In genomic region chr13:48411281-48412099, GRCh38 we compare ENCODE assay signal across 8 cellular contexts. TPM values are rescaled to one million over a fixed set of nuclear protein-coding genes. Genes with fewer than 3 reads are reported as not detected.
DNase-seq lines count a peak whose midpoint lies in the region; ATAC-seq and TF ChIP-seq lines count a peak whose summit lies in the region.

No MANE protein-coding gene starts in this region.

- H3K4me3 ChIP-seq in left lung (peak overlapping the region; percentile 35 to 54), tibial artery (peak overlapping the region; percentile 53 to 55)

- DNase-seq in activated CD4-positive, alpha-beta T cell treated with anti-CD3 and anti-CD28 coated beads for 4 hours = peak; percentile 16 to 46
- DNase-seq in activated CD4-positive, alpha-beta T cell treated with anti-CD3 and anti-CD28 coated beads, Interleukin-2, amount 50 U/mL, for 48 hours = no peak
- peak; percentile 27 for DNase-seq in MCF 10A (ENCODE audit: unreplicated experiment)
- no peak for DNase-seq in left lung
- no peak for DNase-seq in tibial artery
- DNase-seq in DMS 273 treated with DMSO at 0.1 percent for 48 hours (lab: John Stamatoyannopoulos, UW) = no peak

- POLR2A ChIA-PET in MCF 10A (lab: Yijun Ruan, JAX) = interaction anchor here (1.2 to 2.5 kb wide), 13 partner anchors 9 to 177 kb away, joined by 3 to 42 read pairs (median 9); no protein-coding TSS in a partner anchor

- intact Hi-C loops in MCF 10A (cut with micrococcal nuclease) = loop anchor here (5.0 kb wide), 1 partner anchor 174 kb away; no protein-coding TSS in a partner anchor
- intact Hi-C loops in left lung (cut with DNase I) = loop anchor here in 1 of 2 donors (10.0 kb wide), 1 partner anchor 83 kb away; no protein-coding TSS in a partner anchor
- intact Hi-C loops in tibial artery (cut with DNase I; ENCODE audit: low total_unique reads) = no loop called here

- H3K4me1 ChIP-seq in left lung (peaks cover 7 to 34% of the 10 kb centered on the region in 2 donors), tibial artery (peaks cover 0 to 21% (median 8%) of the 10 kb centered on the region in 4 donors)

- peak overlapping the region; percentile 76 to 86 for H3K27ac ChIP-seq in left lung
- peak overlapping the region; percentile 66 to 71 for H3K27ac ChIP-seq in tibial artery

- H3K27me3 Mint-ChIP-seq in MCF 10A (ENCODE audit: insufficient read depth, unreplicated experiment) = no peaks in the 10 kb centered on the region

- H3K4me3 Mint-ChIP-seq in MCF 10A (ENCODE audit: unreplicated experiment) = peak overlapping the region; percentile 96

- no peaks in the 10 kb centered on the region for H3K9me3 Mint-ChIP-seq in MCF 10A (ENCODE audit: unreplicated experiment)

- CTCF ChIA-PET in MCF 10A (lab: Yijun Ruan, JAX) = no interaction called here

- H3K9me3 ChIP-seq in left lung (no peaks in the 10 kb centered on the region), tibial artery (no peaks in the 10 kb centered on the region)

- TF ChIP-seq CTCF in MCF 10A (IDR thresholded peaks at IDR 0.05; ENCODE audit: unreplicated experiment) (no peak), left lung (IDR thresholded peaks at IDR 0.05) (no peak), tibial artery (IDR thresholded peaks at IDR 0.05) (no peak)

- ATAC-seq in left lung = peak; percentile 72
- ATAC-seq in HG03139 (IDR thresholded peaks at IDR 0.05; ENCODE audit: unreplicated experiment) = no peak
- ATAC-seq in HG03159 (IDR thresholded peaks at IDR 0.05; ENCODE audit: unreplicated experiment) = no peak

- H3K36me3 ChIP-seq in left lung (peaks cover 0 to 9% of the 10 kb centered on the region in 2 donors), tibial artery (peaks cover under 1 to 1% (median under 1%) of the 10 kb centered on the region in 3 donors)

- H3K36me3 Mint-ChIP-seq in MCF 10A (ENCODE audit: insufficient read depth, unreplicated experiment) = peaks cover 17% of the 10 kb centered on the region

- H3K27me3 ChIP-seq in left lung (no peaks in the 10 kb centered on the region), tibial artery (no peaks in the 10 kb centered on the region)

- BruUV-seq in MCF 10A (replicated peaks; lab: Mats Ljungman, UMichigan) = no TSS peak

- H3K27ac Mint-ChIP-seq in MCF 10A (ENCODE audit: low read depth, unreplicated experiment) = peak overlapping the region; percentile 97

- H3K4me1 Mint-ChIP-seq in MCF 10A (ENCODE audit: insufficient read depth, unreplicated experiment) = peaks cover 20% of the 10 kb centered on the region

RNA-seq across cellular contexts. Expression of gene LPAR6, which starts 1.4 kb away (rescaled TPM):
- total RNA-seq in MCF 10A (2022) = 2.2 and 3.1 TPM in 2 replicates
- 10 to 100 TPM; 20.6 to 22.9 TPM for total RNA-seq in left lung

Comparison
In these comparisons a context has a peak if more than half of its experiments do, and no peak if none do; other contexts are left out.
1. DNase-seq: peak in activated CD4-positive, alpha-beta T cell treated with anti-CD3 and anti-CD28 coated beads for 4 hours (2 of 2) and MCF 10A (single experiment); none in activated CD4-positive, alpha-beta T cell treated with anti-CD3 and anti-CD28 coated beads, Interleukin-2, amount 50 U/mL, for 48 hours (0 of 2), left lung (0 of 2), tibial artery (0 of 2) and DMS 273 treated with DMSO at 0.1 percent for 48 hours (single experiment).